Comparison of ENCODE assay signal across 8 cellular contexts in genomic region chrX:123860506-123860840, GRCh38. TPM values are rescaled to one million over a fixed set of nuclear protein-coding genes. Genes with fewer than 3 reads are reported as not detected.
A peak's percentile ranks its signal among the peaks of the same experiment; 100 is the strongest.
DNase-seq lines count a peak whose midpoint lies in the region; ATAC-seq and TF ChIP-seq lines count a peak whose summit lies in the region.

No MANE protein-coding gene starts in this region.

- peak overlapping the region; percentile 86 to 97 (median 93) for H3K4me3 Mint-ChIP-seq in naive B cell

- DNase-seq in DMS79 treated with DMSO at 0.1 percent for 48 hours (lab: John Stamatoyannopoulos, UW) (peak; percentile 25), DMS79 (lab: John Stamatoyannopoulos, UW) (no peak), epithelial cell of prostate (ENCODE audit: low read depth, low spot score) (no peak), naive B cell (peak; percentile 16), G401 (ENCODE audit: low spot score) (no peak)

- no peaks in the 10 kb centered on the region for H3K27me3 ChIP-seq in SU-DHL-6 (ENCODE audit: low read length)

- H3K9me3 Mint-ChIP-seq in naive B cell = peaks cover 0 to 5% (median 0%) of the 10 kb centered on the region in 7 donors

- peaks cover 6 to 21% (median 10%) of the 10 kb centered on the region in 3 donors for H3K4me1 Mint-ChIP-seq in naive B cell

- H3K27me3 Mint-ChIP-seq in naive B cell = no peaks in the 10 kb centered on the region

- TF ChIP-seq CTCF in SU-DHL-6 (IDR thresholded peaks at IDR 0.05; ENCODE audit: insufficient read depth, low read length, poor library complexity, severe bottlenecking) = no peak

- no peaks in the 10 kb centered on the region for H4K20me1 ChIP-seq in SU-DHL-6 (ENCODE audit: low read depth, low read length)

- ATAC-seq in GM21367 (IDR thresholded peaks at IDR 0.05; ENCODE audit: unreplicated experiment) (peak; percentile 33), HG03558 (IDR thresholded peaks at IDR 0.05; ENCODE audit: extremely low read depth, unreplicated experiment) (peak; percentile 31), naive B cell (ENCODE audit: low read depth in 2 of 2) (peak; percentile 31 to 44)

- peak overlapping the region; percentile 81 to 97 (median 88) for H3K27ac Mint-ChIP-seq in naive B cell

- H2AFZ ChIP-seq in SU-DHL-6 (ENCODE audit: low read depth, low read length, severe bottlenecking) = peak overlapping the region; percentile 34

- H3K9me3 ChIP-seq in SU-DHL-6 (ENCODE audit: insufficient read depth, low read length) = no peaks in the 10 kb centered on the region

- no peaks in the 10 kb centered on the region for H3K9me2 ChIP-seq in SU-DHL-6 (replicated peaks; ENCODE audit: insufficient read depth, low read length)

- H3K79me2 ChIP-seq in SU-DHL-6 (ENCODE audit: insufficient read depth, low read length) = peaks cover 51% of the 10 kb centered on the region

- H3K4me3 ChIP-seq in SU-DHL-6 (ENCODE audit: insufficient read depth, low read length, poor library complexity, severe bottlenecking) = peak overlapping the region; percentile 78

- no peaks in the 10 kb centered on the region for H3K36me3 Mint-ChIP-seq in naive B cell

- H3K9ac ChIP-seq in SU-DHL-6 (ENCODE audit: low read length) = peak overlapping the region; percentile 97

- in situ Hi-C loops in G401 (cut with HindIII; ENCODE audit: low sequenced_read_pairs) = no loop called here

- H3F3A ChIP-seq in SU-DHL-6 (ENCODE audit: insufficient read depth) = 0 out of 2 replicates have a peak, but pooled peaks cover 4% of the 10 kb centered on the region

- H3K36me3 ChIP-seq in SU-DHL-6 (ENCODE audit: low read length) = no peaks in the 10 kb centered on the region

- H3K27ac ChIP-seq in SU-DHL-6 (ENCODE audit: low read depth, low read length) (peak overlapping the region; percentile 90), epithelial cell of prostate (peak overlapping the region; percentile 97)

- H3K4me2 ChIP-seq in SU-DHL-6 (ENCODE audit: low read depth, low read length, poor library complexity, severe bottlenecking) = peak overlapping the region; percentile 88

RNA-seq across cellular contexts. Expression of gene XIAP, which starts 0.6 kb away (rescaled TPM):
- polyA plus RNA-seq in naive B cell (ENCODE audit: low read depth in 6 of 6) = 10 to 100 TPM in 2 of 6 donors, 1 to 10 TPM in 4; 2.5 to 15.8 (median 9.4) TPM
- total RNA-seq in G401 (2014; rRNA removed; shearing (Covaris generic)) = 15.8 and 19.9 TPM in 2 replicates

Comparison
In these comparisons a context has a peak if more than half of its experiments do, and no peak if none do; other contexts are left out.
1. DNase-seq: peak in DMS79 treated with DMSO at 0.1 percent for 48 hours (single experiment) and naive B cell (single experiment); none in DMS79 (single experiment), epithelial cell of prostate (single experiment) and G401 (single experiment).
2. Peak in every context shown above with its lines, with median percentiles within 50 percentile points of each other: ATAC-seq.